Comparison of ENCODE assay signal across 9 cellular contexts in the genomic region with DNA sequence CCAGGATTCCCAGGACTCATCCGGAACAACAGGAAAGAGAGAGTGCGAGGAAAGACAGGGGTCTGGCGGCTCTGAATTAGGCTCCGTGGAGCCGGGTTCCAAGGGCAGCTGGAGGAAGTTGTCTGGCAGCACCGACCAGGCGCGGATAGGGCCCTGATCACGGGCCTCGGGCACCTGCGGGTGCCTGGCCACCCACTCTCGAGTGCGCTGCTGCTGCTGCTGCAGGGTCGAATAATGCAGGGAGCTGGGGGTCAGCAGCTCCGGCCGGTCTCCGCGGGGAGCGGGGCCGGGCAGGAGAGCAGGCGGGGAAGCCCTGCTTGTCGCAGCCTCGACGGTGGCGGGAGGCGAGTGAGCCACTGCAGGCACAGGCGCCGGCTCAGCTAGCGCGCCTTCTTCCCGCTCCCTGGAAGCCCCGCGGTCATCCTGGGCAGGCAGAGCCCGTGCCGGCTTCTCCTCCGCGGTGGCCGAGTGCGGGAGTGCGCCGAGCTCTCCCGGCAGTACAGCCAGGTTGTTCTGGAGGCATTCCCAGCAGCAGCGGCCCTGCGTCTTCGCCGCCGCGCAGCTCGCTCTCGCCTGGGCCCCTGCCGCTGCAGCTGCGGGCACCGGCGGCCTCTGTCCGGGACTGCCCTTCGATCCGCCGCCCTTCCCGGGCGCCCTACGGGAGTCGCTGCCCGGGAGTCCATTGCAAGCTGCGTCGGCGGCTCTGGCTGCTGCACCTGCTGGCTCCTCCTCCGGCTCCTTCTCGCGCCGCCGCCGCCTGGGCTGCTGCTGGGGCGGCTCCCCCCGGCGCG. TPM values are rescaled to one million over a fixed set of nuclear protein-coding genes. Genes with fewer than 3 reads are reported as not detected.
DNase-seq lines count a peak whose midpoint lies in the region; ATAC-seq and TF ChIP-seq lines count a peak whose summit lies in the region.
"Had no signal": no experiment of that assay in that cellular context is flagged by ENCODE, and none has a peak within 500 bp of the region (broad histone marks: within the 10 kb centered on the region; RNA-seq: fewer than 3 reads in every experiment).

No MANE protein-coding gene starts in this region.

- CTCF ChIA-PET in activated CD4-positive, alpha-beta T cell treated with anti-CD3 and anti-CD28 coated beads for 36 hours (lab: Charles Lee) = interaction anchor here (0.6 to 1.0 kb wide), 2 partner anchors 100 to 136 kb away, joined by 3 read pairs; no protein-coding TSS in a partner anchor

- TF ChIP-seq POLR2A in heart left ventricle (IDR thresholded peaks at IDR 0.05) (no peak), prostate gland (IDR thresholded peaks at IDR 0.05) (no peak)

- POLR2A ChIA-PET in activated CD4-positive, alpha-beta T cell treated with anti-CD3 and anti-CD28 coated beads for 36 hours (lab: Charles Lee) = no interaction called here

- H3K9me3 Mint-ChIP-seq in activated CD4-positive, alpha-beta T cell treated with anti-CD3 and anti-CD28 coated beads for 36 hours (ENCODE audit: low read depth) = no peaks in the 10 kb centered on the region
- H3K9me3 Mint-ChIP-seq: dendritic cell treated with granulocyte-macrophage colony-stimulating factor and Interleukin-4, amounts not matched to agents 40 ng/mL and 50 ng/mL, for 4 days had no signal

- H3K4me1 ChIP-seq in heart left ventricle = peaks cover 0 to 20% (median 10%) of the 10 kb centered on the region in 12 donors
- H3K4me1 ChIP-seq in prostate gland (replicated peaks) = no peaks in the 10 kb centered on the region

- peaks cover 9 to 62% (median 36%) of the 10 kb centered on the region in 9 donors for H3K27me3 ChIP-seq in heart left ventricle
- no peaks in the 10 kb centered on the region for H3K27me3 ChIP-seq in prostate gland (replicated peaks; ENCODE audit: insufficient read depth)

- H3K4me3 ChIP-seq in heart left ventricle (peak overlapping the region; percentile 32 to 57 (median 50)), prostate gland (peak overlapping the region; percentile 52 to 60)

- DNase-seq in activated CD4-positive, alpha-beta T cell treated with anti-CD3 and anti-CD28 coated beads for 36 hours = peak; percentile 51
- no peak for DNase-seq in activated CD4-positive, alpha-beta T cell treated with anti-CD3 and anti-CD28 coated beads for 1 hour
- peak; percentile 12 for DNase-seq in KBM-7
- peak; percentile 14 for DNase-seq in activated gamma-delta T cell (lab: John Stamatoyannopoulos, UW)
- peak in 3 of 5 donors; percentile 19 to 63 (median 34) for DNase-seq in heart left ventricle
- DNase-seq in prostate gland (ENCODE audit: low spot score) = peak; percentile 45
- no peak for DNase-seq in CD1c-positive myeloid dendritic cell (ENCODE audit: extremely low spot score)
- no peak for DNase-seq in cortex of kidney (lab: John Stamatoyannopoulos, UW)

- H3K27ac Mint-ChIP-seq in activated CD4-positive, alpha-beta T cell treated with anti-CD3 and anti-CD28 coated beads for 36 hours = no peak overlapping the region
- H3K27ac Mint-ChIP-seq: dendritic cell treated with granulocyte-macrophage colony-stimulating factor and Interleukin-4, amounts not matched to agents 40 ng/mL and 50 ng/mL, for 4 days had no signal

- WGBS in heart left ventricle, 4 donors = 5 to 8% (median 7%) methylated on average over 51 to 76 of the region's 76 CpGs
- WGBS in prostate gland = 10% methylated on average over 71 of the region's 76 CpGs

- H3K27ac ChIP-seq in heart left ventricle (no peak overlapping the region), prostate gland (peak overlapping the region; percentile 78 to 81)

- intact Hi-C loops in activated CD4-positive, alpha-beta T cell treated with anti-CD3 and anti-CD28 coated beads for 36 hours (cut with DNase I, micrococcal nuclease) = loop anchor here in 1 of 2 experiments (5.0 kb wide), 2 partner anchors 145 to 305 kb away; no protein-coding TSS in a partner anchor
- intact Hi-C loops in heart left ventricle (cut with DNase I) = no loop called here
- intact Hi-C loops in prostate gland (cut with DNase I) = no loop called here

- peaks cover 9% of the 10 kb centered on the region for H3K4me1 Mint-ChIP-seq in activated CD4-positive, alpha-beta T cell treated with anti-CD3 and anti-CD28 coated beads for 36 hours

- H3K4me3 Mint-ChIP-seq in activated CD4-positive, alpha-beta T cell treated with anti-CD3 and anti-CD28 coated beads for 36 hours = no peak overlapping the region
- H3K4me3 Mint-ChIP-seq: dendritic cell treated with granulocyte-macrophage colony-stimulating factor and Interleukin-4, amounts not matched to agents 40 ng/mL and 50 ng/mL, for 4 days had no signal

- no peaks in the 10 kb centered on the region for H3K36me3 Mint-ChIP-seq in activated CD4-positive, alpha-beta T cell treated with anti-CD3 and anti-CD28 coated beads for 36 hours (ENCODE audit: low read depth)

- H3K9me3 ChIP-seq in heart left ventricle (no peaks in the 10 kb centered on the region), prostate gland (no peaks in the 10 kb centered on the region)

- in situ Hi-C loops in KBM-7 (cut with MboI; ENCODE audit: low pct_unique_long_range_greater_than_20kb, low sequenced_read_pairs) = no loop called here

- TF ChIP-seq CTCF in heart left ventricle (IDR thresholded peaks at IDR 0.05) = no peak
- TF ChIP-seq CTCF in prostate gland (IDR thresholded peaks at IDR 0.05) = peak in 1 of 4 experiments; percentile 8

- H3K36me3 ChIP-seq in heart left ventricle = no peaks in the 10 kb centered on the region
- no peaks in the 10 kb centered on the region for H3K36me3 ChIP-seq in prostate gland

- H3K27me3 Mint-ChIP-seq in activated CD4-positive, alpha-beta T cell treated with anti-CD3 and anti-CD28 coated beads for 36 hours = peaks cover 45% of the 10 kb centered on the region

- peak; percentile 47 for ATAC-seq in activated CD4-positive, alpha-beta T cell treated with anti-CD3 and anti-CD28 coated beads for 36 hours
- peak in 3 of 4 donors; percentile 32 to 42 (median 39) for ATAC-seq in heart left ventricle

RNA-seq across cellular contexts. Expression of a gene that starts 1.0 kb away (rescaled TPM):
- not detected for total RNA-seq in activated CD4-positive, alpha-beta T cell treated with anti-CD3 and anti-CD28 coated beads for 36 hours
- under 1 TPM in 2 of 9 donors, not detected in 7; 0.07 to 0.21 TPM for total RNA-seq in heart left ventricle
- not detected for polyA plus RNA-seq in heart left ventricle
- total RNA-seq in prostate gland = 1 to 10 TPM; 1.8 to 3.9 TPM

RNA-seq across cellular contexts. Expression of a gene that starts 52.6 kb away (rescaled TPM):
- 10 to 100 TPM; 15.5 to 34.5 TPM for total RNA-seq in activated CD4-positive, alpha-beta T cell treated with anti-CD3 and anti-CD28 coated beads for 36 hours
- total RNA-seq in heart left ventricle (10 to 100 TPM; 25.1 to 58.9 (median 36.2) TPM), prostate gland (10 to 100 TPM; 19.4 to 39.1 TPM)
- polyA plus RNA-seq in heart left ventricle = 10 to 100 TPM in 1 of 2 donors, 1 to 10 TPM in 1; 9.9 to 13.4 TPM

Comparison
In these comparisons a context has a peak if more than half of its experiments do, and no peak if none do; other contexts are left out.
1. DNase-seq: peak in activated CD4-positive, alpha-beta T cell treated with anti-CD3 and anti-CD28 coated beads for 36 hours (single experiment), KBM-7 (single experiment), activated gamma-delta T cell (single experiment), heart left ventricle (3 of 5) and prostate gland (single experiment); none in activated CD4-positive, alpha-beta T cell treated with anti-CD3 and anti-CD28 coated beads for 1 hour (single experiment), CD1c-positive myeloid dendritic cell (single experiment) and cortex of kidney (single experiment).
2. H3K27ac ChIP-seq: peak in prostate gland (2 of 2); none in heart left ventricle (0 of 12).